13 cellular contexts compared by ENCODE assay signal in genomic region chr6:146546440-146546839, GRCh38. TPM values are rescaled to one million over a fixed set of nuclear protein-coding genes. Genes with fewer than 3 reads are reported as not detected.
DNase-seq lines count a peak whose midpoint lies in the region; ATAC-seq and TF ChIP-seq lines count a peak whose summit lies in the region.
"Had no signal": no experiment of that assay in that cellular context is flagged by ENCODE, and none has a peak within 500 bp of the region (broad histone marks: within the 10 kb centered on the region; RNA-seq: fewer than 3 reads in every experiment).

No MANE protein-coding gene starts in this region.

- no peak overlapping the region for H3K27ac Mint-ChIP-seq in activated naive CD8-positive, alpha-beta T cell treated with anti-CD3 and anti-CD28 coated beads for 36 hours
- H3K27ac Mint-ChIP-seq: activated B cell treated with CpG ODN at 0.5 μM for 24 hours, neural progenitor cell had no signal

- peak in 1 of 2 donors; percentile 27 for TF ChIP-seq POLR2A in gastrocnemius medialis (IDR thresholded peaks at IDR 0.05)

- H3K9me3 ChIP-seq in heart right ventricle (no peaks in the 10 kb centered on the region), gastrocnemius medialis (no peaks in the 10 kb centered on the region)

- H3K27ac ChIP-seq in heart right ventricle (peak overlapping the region in 8 of 10 donors; percentile 60 to 98 (median 96)), gastrocnemius medialis (peak overlapping the region; percentile 81 to 89 (median 84))
- H3K27ac ChIP-seq: neural progenitor cell had no signal

- H3K4me1 ChIP-seq in heart right ventricle, result peaks cover 0 to 61% (median 30%) of the 10 kb centered on the region in 9 donors
- H3K4me1 ChIP-seq in gastrocnemius medialis, result peaks cover 5 to 6% of the 10 kb centered on the region in 2 donors
- H3K4me1 ChIP-seq: neural progenitor cell had no signal

- H3K9me3 Mint-ChIP-seq in activated naive CD8-positive, alpha-beta T cell treated with anti-CD3 and anti-CD28 coated beads for 36 hours, result no peaks in the 10 kb centered on the region
- H3K9me3 Mint-ChIP-seq: activated B cell treated with CpG ODN at 0.5 μM for 24 hours had no signal

- no peak overlapping the region for H3K4me3 Mint-ChIP-seq in activated naive CD8-positive, alpha-beta T cell treated with anti-CD3 and anti-CD28 coated beads for 36 hours
- H3K4me3 Mint-ChIP-seq: activated B cell treated with CpG ODN at 0.5 μM for 24 hours had no signal

- H3K4me1 Mint-ChIP-seq in activated naive CD8-positive, alpha-beta T cell treated with anti-CD3 and anti-CD28 coated beads for 36 hours, result peaks cover 5% of the 10 kb centered on the region

- H3K27me3 Mint-ChIP-seq in activated naive CD8-positive, alpha-beta T cell treated with anti-CD3 and anti-CD28 coated beads for 36 hours, result peaks cover 45% of the 10 kb centered on the region

- 26 to 33% methylated on average over 1 of the region's 1 CpG for WGBS in heart right ventricle, 2 donors

- H3K27me3 ChIP-seq in heart right ventricle, result no peaks in the 10 kb centered on the region
- no peaks in the 10 kb centered on the region for H3K27me3 ChIP-seq in gastrocnemius medialis
- H3K27me3 ChIP-seq: neural progenitor cell had no signal

- ATAC-seq in heart right ventricle, result peak in 3 of 8 donors; percentile 8 to 34 (median 20)
- peak; percentile 36 to 47 for ATAC-seq in gastrocnemius medialis

- intact Hi-C loops in heart right ventricle (cut with DNase I), result loop anchor here in 2 of 10 donors (10.0 kb wide), 2 partner anchors 582 to 658 kb away; partner anchors contain the start of genes SHPRH (in 2 of the 2) and STXBP5 (in 1 of the 2)
- intact Hi-C loops in gastrocnemius medialis (cut with DNase I; ENCODE audit: low total_unique reads), result loop anchor here (10.0 kb wide), 2 partner anchors 158 to 582 kb away; partner anchors contain the start of gene SHPRH

- in situ Hi-C loops in gastrocnemius medialis (cut with MboI; ENCODE audit: low sequenced_read_pairs in 4 of 4), result loop anchor here in 1 of 4 donors (25.0 kb wide), 1 partner anchor 584 kb away; the partner anchor contains the start of gene SHPRH

- peak overlapping the region in 6 of 10 donors; percentile 79 to 86 (median 82) for H3K4me3 ChIP-seq in heart right ventricle
- no peak overlapping the region for H3K4me3 ChIP-seq in gastrocnemius medialis
- H3K4me3 ChIP-seq: neural progenitor cell had no signal

- TF ChIP-seq CTCF in heart right ventricle (IDR thresholded peaks at IDR 0.05) (no peak), gastrocnemius medialis (IDR thresholded peaks at IDR 0.05 in 4 of 5, conservative IDR thresholded peaks at IDR 0.05 in 1 of 5) (no peak)

- no peaks in the 10 kb centered on the region for H3K36me3 Mint-ChIP-seq in activated naive CD8-positive, alpha-beta T cell treated with anti-CD3 and anti-CD28 coated beads for 36 hours

- DNase-seq in GM04504 (ENCODE audit: low read depth) (peak; percentile 76), amniotic stem cell (lab: John Stamatoyannopoulos, UW) (peak; percentile 88), heart right ventricle (no peak), gastrocnemius medialis (peak in 1 of 2 donors; percentile 19), NCI-H526 (lab: John Stamatoyannopoulos, UW) (no peak), iPS-NIHi7 (ENCODE audit: extremely low spot score) (no peak)
- no peak for DNase-seq in activated naive CD8-positive, alpha-beta T cell treated with anti-CD3 and anti-CD28 coated beads for 36 hours
- no peak for DNase-seq in activated CD4-positive, alpha-beta T cell treated with anti-CD3 and anti-CD28 coated beads for 4 hours
- DNase-seq: activated B cell treated with CpG ODN at 0.5 μM for 24 hours, caudate nucleus, NCI-H2029 had no signal

- peaks cover 0 to 25% (median 0%) of the 10 kb centered on the region in 9 donors for H3K36me3 ChIP-seq in heart right ventricle
- H3K36me3 ChIP-seq in gastrocnemius medialis, result no peaks in the 10 kb centered on the region
- H3K36me3 ChIP-seq: neural progenitor cell had no signal

RNA-seq across cellular contexts. Expression of gene RAB32, which starts 2.8 kb away (rescaled TPM):
- 10 to 100 TPM in 2 of 10 donors, 1 to 10 TPM in 8; 1.6 to 14.5 (median 4.2) TPM for total RNA-seq in heart right ventricle
- polyA plus RNA-seq in heart right ventricle, result 10 to 100 TPM in 1 of 2 donors, 1 to 10 TPM in 1; 3.4 to 10.5 TPM
- total RNA-seq in gastrocnemius medialis, result 1 to 10 TPM; 1.2 to 4.3 (median 3.2) TPM
- total RNA-seq in activated naive CD8-positive, alpha-beta T cell treated with anti-CD3 and anti-CD28 coated beads for 36 hours, result not detected
- total RNA-seq: activated B cell treated with CpG ODN at 0.5 μM for 24 hours had no signal

RNA-seq across cellular contexts. Expression of gene ADGB, which starts 52.3 kb away (rescaled TPM):
- 1 to 10 TPM in 1 of 10 donors, not detected in 9; 3.7 TPM for total RNA-seq in heart right ventricle
- polyA plus RNA-seq in heart right ventricle, result not detected
- not detected for total RNA-seq in gastrocnemius medialis
- total RNA-seq in activated naive CD8-positive, alpha-beta T cell treated with anti-CD3 and anti-CD28 coated beads for 36 hours, result not detected
- total RNA-seq: activated B cell treated with CpG ODN at 0.5 μM for 24 hours, subcutaneous adipose tissue had no signal

Comparison
In these comparisons a context has a peak if more than half of its experiments do, and no peak if none do; other contexts are left out.
1. DNase-seq: peak in GM04504 (single experiment) and amniotic stem cell (single experiment); none in heart right ventricle (0 of 2), NCI-H526 (0 of 2), activated naive CD8-positive, alpha-beta T cell treated with anti-CD3 and anti-CD28 coated beads for 36 hours (single experiment), activated CD4-positive, alpha-beta T cell treated with anti-CD3 and anti-CD28 coated beads for 4 hours (0 of 2) and iPS-NIHi7 (single experiment).
2. H3K4me3 ChIP-seq: peak in heart right ventricle (6 of 10); none in gastrocnemius medialis (0 of 4).